In the genomic region with DNA sequence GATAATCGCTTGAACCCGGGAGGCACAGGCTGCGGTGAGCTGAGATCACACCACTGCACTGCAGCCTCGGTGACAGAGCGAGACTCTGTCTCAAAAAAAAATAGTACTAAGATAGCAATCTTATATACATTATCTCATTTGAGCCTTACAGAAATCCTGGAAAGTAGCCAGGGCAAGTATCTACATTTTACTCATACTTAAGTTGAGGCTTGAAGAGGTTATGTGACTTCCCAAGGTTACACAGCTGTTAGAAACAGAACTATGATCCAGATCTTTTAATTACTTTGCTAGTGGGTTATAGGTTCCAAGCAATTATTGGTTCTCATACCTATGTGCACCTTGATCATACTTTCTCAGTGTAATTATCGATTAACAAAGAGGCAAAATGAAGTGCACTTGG, we compare ENCODE assay signal across 2 cellular contexts.
TF ChIP-seq lines count a peak whose summit lies in the region.

No MANE protein-coding gene starts in this region.

TF ChIP-seq in HEK293, 187 proteins besides CTCF, POLR2A, EP300 and RAD21:
- TF ChIP-seq, protein P1, sequence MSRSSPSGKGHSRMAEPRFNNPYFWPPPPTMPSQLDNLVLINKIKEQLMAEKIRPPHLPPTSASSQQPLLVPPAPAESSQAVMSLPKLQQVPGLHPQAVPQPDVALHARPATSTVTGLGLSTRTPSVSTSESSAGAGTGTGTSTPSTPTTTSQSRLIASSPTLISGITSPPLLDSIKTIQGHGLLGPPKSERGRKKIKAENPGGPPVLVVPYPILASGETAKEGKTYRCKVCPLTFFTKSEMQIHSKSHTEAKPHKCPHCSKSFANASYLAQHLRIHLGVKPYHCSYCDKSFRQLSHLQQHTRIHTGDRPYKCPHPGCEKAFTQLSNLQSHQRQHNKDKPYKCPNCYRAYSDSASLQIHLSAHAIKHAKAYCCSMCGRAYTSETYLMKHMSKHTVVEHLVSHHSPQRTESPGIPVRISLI (tag by site-specific recombination; IDR thresholded peaks at IDR 0.05): no peak
- peak; percentile 36; the same call in 1 of the 2 replicates for TF ChIP-seq HIC1 (tag by site-specific recombination; IDR thresholded peaks at IDR 0.05)

TF ChIP-seq in GM12878, 131 proteins besides CTCF, POLR2A, EP300 and RAD21:
- no peak for TF ChIP-seq HSF1 (IDR thresholded peaks at IDR 0.05; ENCODE audit: low read depth, low read length)
- TF ChIP-seq SIX5 (IDR thresholded peaks at IDR 0.05; ENCODE audit: low read depth, low read length, severe bottlenecking): no peak
- TF ChIP-seq WRNIP1 (IDR thresholded peaks at IDR 0.05; ENCODE audit: borderline replicate concordance, low read depth, low read length): no peak
- 0 out of 2 replicates have a peak, but pooled peaks have one; percentile 10 for TF ChIP-seq JUNB (IDR thresholded peaks at IDR 0.05)
- no peak for TF ChIP-seq ZNF217 (IDR thresholded peaks at IDR 0.05)
